In the genomic region with DNA sequence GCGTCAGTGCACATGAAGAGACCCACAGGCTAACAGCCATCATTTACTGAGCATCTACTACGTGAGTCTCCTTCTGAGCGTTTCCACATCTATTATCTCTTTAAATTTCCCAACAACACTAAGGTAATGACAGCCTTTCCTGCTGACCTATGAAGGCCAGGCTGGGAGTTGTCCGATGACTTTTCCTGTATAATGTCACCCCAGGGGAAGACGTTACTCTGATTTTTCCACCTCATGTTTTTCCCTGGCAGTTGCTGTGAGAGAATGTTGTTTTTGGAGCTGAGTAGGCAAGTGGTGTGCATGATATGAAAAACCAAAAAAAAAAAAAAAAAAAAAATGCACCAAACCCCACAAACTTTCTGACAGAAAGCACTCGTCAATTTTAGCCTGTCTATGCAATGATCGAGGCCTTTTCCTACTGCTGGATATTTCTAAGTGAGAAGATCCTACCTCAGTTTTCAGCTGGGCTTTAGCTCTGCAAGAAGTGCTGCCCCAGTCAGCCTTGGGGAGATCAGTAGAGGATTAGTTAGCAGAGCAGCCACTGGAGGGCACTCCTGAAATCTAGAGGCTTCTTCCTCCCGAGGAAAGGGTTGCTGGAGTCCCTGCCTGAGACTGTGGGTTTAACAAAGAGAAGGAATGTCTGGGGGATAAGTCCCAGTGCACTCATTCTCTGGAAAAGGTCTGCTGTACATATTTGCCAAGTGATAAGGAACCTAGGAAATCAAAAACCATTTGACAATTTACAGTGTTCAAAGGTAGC, we compare ENCODE assay signal across 8 cellular contexts.
DNase-seq lines count a peak whose midpoint lies in the region; ATAC-seq and TF ChIP-seq lines count a peak whose summit lies in the region.

No MANE protein-coding gene starts in this region.

- peak; percentile 77 for DNase-seq in DMS53 (lab: John Stamatoyannopoulos, UW)
- peak; percentile 77 for DNase-seq in PC-3
- peak; percentile 62 for DNase-seq in epidermal melanocyte (ENCODE audit: insufficient read length, low spot score)
- peak in 2 of 3 donors; percentile 26 to 69 for DNase-seq in mucosa of descending colon
- DNase-seq in immature natural killer cell: no peak

- POLR2A ChIA-PET in PC-3 (lab: Charles Lee; ENCODE audit: unreplicated experiment): interaction anchor here (0.6 kb wide), 1 partner anchor 73 kb away, joined by 9 read pairs; no protein-coding TSS in a partner anchor

- no peaks in the 10 kb centered on the region for H3K79me2 ChIP-seq in PC-3 (ENCODE audit: low read length)

- ATAC-seq in GM19351 (IDR thresholded peaks at IDR 0.05; ENCODE audit: unreplicated experiment) (peak; percentile 92), PC-3 (peak; percentile 94), mucosa of descending colon (peak; percentile 83), GM21526 (IDR thresholded peaks at IDR 0.05; ENCODE audit: low FRiP score, unreplicated experiment) (no peak)

- H3K9me2 ChIP-seq in PC-3 (replicated peaks; ENCODE audit: low read length): no peaks in the 10 kb centered on the region

- H3K36me3 ChIP-seq in HUES64 (ENCODE audit: insufficient read depth, low read length) (no peaks in the 10 kb centered on the region), PC-3 (ENCODE audit: low read depth, low read length) (no peaks in the 10 kb centered on the region), mucosa of descending colon (ENCODE audit: low read depth) (no peaks in the 10 kb centered on the region)

- peak overlapping the region; percentile 7; the same call in 1 of the 2 replicates for H3K27ac ChIP-seq in HUES64 (ENCODE audit: low read depth, low read length)
- H3K27ac ChIP-seq in PC-3 (ENCODE audit: low read length): no peak overlapping the region

- H3K9me3 Mint-ChIP-seq in immature natural killer cell: peaks cover 0 to 9% (median 0%) of the 10 kb centered on the region in 6 donors

- peaks cover 35% of the 10 kb centered on the region for H3K4me1 ChIP-seq in HUES64 (ENCODE audit: insufficient read depth, low read length)
- no peaks in the 10 kb centered on the region for H3K4me1 ChIP-seq in PC-3 (ENCODE audit: insufficient read depth, low read length)
- H3K4me1 ChIP-seq in mucosa of descending colon (ENCODE audit: low read depth): no peaks in the 10 kb centered on the region

- H3K4me1 Mint-ChIP-seq in immature natural killer cell: no peaks in the 10 kb centered on the region

- no peak overlapping the region for H3K4me3 Mint-ChIP-seq in immature natural killer cell

- H3K9me3 ChIP-seq in HUES64 (ENCODE audit: insufficient read depth, low read depth, low read length) (no peaks in the 10 kb centered on the region), PC-3 (ENCODE audit: low read length) (no peaks in the 10 kb centered on the region), mucosa of descending colon (no peaks in the 10 kb centered on the region)

- H3K9ac ChIP-seq in HUES64 (ENCODE audit: low read depth, low read length): no peak overlapping the region
- no peak overlapping the region for H3K9ac ChIP-seq in PC-3 (ENCODE audit: low read length)

- no TSS peak for BruUV-seq in PC-3 (replicated peaks; lab: Mats Ljungman, UMichigan)

- no peak overlapping the region for H3K27ac Mint-ChIP-seq in immature natural killer cell

- CTCF ChIA-PET in PC-3 (lab: Charles Lee): interaction anchor here (0.6 to 1.4 kb wide), 6 partner anchors 118 to 1537 kb away, joined by 3 to 18 read pairs (median 8); no protein-coding TSS in a partner anchor

- H3K27me3 Mint-ChIP-seq in immature natural killer cell (ENCODE audit: low read depth in 3 of 3): no peaks in the 10 kb centered on the region

- H4K20me1 ChIP-seq in PC-3 (ENCODE audit: low read length): no peaks in the 10 kb centered on the region

- 67% methylated on average over 8 of the region's 8 CpGs for WGBS in HUES64

- no peaks in the 10 kb centered on the region for H3K36me3 Mint-ChIP-seq in immature natural killer cell

- H3K4me3 ChIP-seq in HUES64 (ENCODE audit: low read length) (no peak overlapping the region), PC-3 (ENCODE audit: low read length) (no peak overlapping the region), mucosa of descending colon (no peak overlapping the region)

- no peaks in the 10 kb centered on the region for H3F3A ChIP-seq in PC-3 (ENCODE audit: low read length, unreplicated experiment)

- H3K4me2 ChIP-seq in PC-3 (ENCODE audit: low read length): no peak overlapping the region

- intact Hi-C loops in PC-3 (cut with micrococcal nuclease): loop anchor here (2.0 to 5.0 kb wide), 3 partner anchors 208 to 516 kb away; partner anchors contain the start of gene SLC8A1
- intact Hi-C loops in mucosa of descending colon (cut with DNase I, micrococcal nuclease): no loop called here

- TF ChIP-seq CTCF in PC-3 (conservative IDR thresholded peaks at IDR 0.05; ENCODE audit: low read depth, low read length): peak; percentile 80
- TF ChIP-seq CTCF in mucosa of descending colon (IDR thresholded peaks at IDR 0.05): no peak

- no peak overlapping the region for H2AFZ ChIP-seq in PC-3 (ENCODE audit: low read length)

- H3K27me3 ChIP-seq in HUES64 (ENCODE audit: insufficient read depth, low read length): no peaks in the 10 kb centered on the region
- H3K27me3 ChIP-seq in PC-3 (ENCODE audit: low read length): no peaks in the 10 kb centered on the region

Comparison
In these comparisons a context has a peak if more than half of its experiments do, and no peak if none do; other contexts are left out.
1. DNase-seq: peak in DMS53 (single experiment), PC-3 (single experiment), epidermal melanocyte (single experiment) and mucosa of descending colon (2 of 3); none in immature natural killer cell (0 of 3).